ENCODE assay signal across 3 cellular contexts in the genomic region with DNA sequence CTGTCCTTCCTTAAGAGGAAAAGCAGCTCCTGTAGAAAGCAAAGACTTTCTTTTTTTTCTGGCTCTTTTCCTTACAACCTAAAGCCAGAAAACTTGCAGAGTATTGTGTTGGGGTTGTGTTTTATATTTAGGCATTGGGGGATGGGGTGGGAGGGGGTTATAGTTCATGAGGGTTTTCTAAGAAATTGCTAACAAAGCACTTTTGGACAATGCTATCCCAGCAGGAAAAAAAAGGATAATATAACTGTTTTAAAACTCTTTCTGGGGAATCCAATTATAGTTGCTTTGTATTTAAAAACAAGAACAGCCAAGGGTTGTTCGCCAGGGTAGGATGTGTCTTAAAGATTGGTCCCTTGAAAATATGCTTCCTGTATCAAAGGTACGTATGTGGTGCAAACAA.
TF ChIP-seq lines count a peak whose summit lies in the region.

No MANE protein-coding gene starts in this region.

TF ChIP-seq in A549, 52 proteins besides CTCF, POLR2A, EP300 and RAD21:
- TF ChIP-seq, protein P1, sequence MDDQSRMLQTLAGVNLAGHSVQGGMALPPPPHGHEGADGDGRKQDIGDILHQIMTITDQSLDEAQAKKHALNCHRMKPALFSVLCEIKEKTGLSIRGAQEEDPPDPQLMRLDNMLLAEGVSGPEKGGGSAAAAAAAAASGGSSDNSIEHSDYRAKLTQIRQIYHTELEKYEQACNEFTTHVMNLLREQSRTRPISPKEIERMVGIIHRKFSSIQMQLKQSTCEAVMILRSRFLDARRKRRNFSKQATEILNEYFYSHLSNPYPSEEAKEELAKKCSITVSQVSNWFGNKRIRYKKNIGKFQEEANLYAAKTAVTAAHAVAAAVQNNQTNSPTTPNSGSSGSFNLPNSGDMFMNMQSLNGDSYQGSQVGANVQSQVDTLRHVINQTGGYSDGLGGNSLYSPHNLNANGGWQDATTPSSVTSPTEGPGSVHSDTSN (IDR thresholded peaks at IDR 0.05) = no peak
- no peak for TF ChIP-seq KDM1A (IDR thresholded peaks at IDR 0.05; ENCODE audit: low read depth)
- no peak for TF ChIP-seq SREBF2 (IDR thresholded peaks at IDR 0.05)
- TF ChIP-seq HDAC2 (IDR thresholded peaks at IDR 0.05) = no peak
- no peak for TF ChIP-seq MYC (IDR thresholded peaks at IDR 0.05; ENCODE audit: borderline replicate concordance, low read length)
- TF ChIP-seq MAFK (IDR thresholded peaks at IDR 0.05; ENCODE audit: partially characterized antibody) = peak; percentile 62
- no peak for TF ChIP-seq ESRRA (IDR thresholded peaks at IDR 0.05; ENCODE audit: borderline replicate concordance, low read length)
- TF ChIP-seq, protein P2, sequence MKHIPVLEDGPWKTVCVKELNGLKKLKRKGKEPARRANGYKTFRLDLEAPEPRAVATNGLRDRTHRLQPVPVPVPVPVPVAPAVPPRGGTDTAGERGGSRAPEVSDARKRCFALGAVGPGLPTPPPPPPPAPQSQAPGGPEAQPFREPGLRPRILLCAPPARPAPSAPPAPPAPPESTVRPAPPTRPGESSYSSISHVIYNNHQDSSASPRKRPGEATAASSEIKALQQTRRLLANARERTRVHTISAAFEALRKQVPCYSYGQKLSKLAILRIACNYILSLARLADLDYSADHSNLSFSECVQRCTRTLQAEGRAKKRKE (CRISPR knock-in tag; IDR thresholded peaks at IDR 0.05; ENCODE audit: low read depth) = no peak

TF ChIP-seq in IMR-90, 13 proteins besides CTCF, POLR2A, EP300 and RAD21:
- TF ChIP-seq MAFK (IDR thresholded peaks at IDR 0.05; ENCODE audit: low read depth, low read length) (peak; percentile 75), NFE2L2 (IDR thresholded peaks at IDR 0.05; ENCODE audit: low read depth, low read length) (no peak), FOS (IDR thresholded peaks at IDR 0.05; ENCODE audit: low read depth, low read length) (no peak), CEBPB (IDR thresholded peaks at IDR 0.05; ENCODE audit: low read depth, low read length) (no peak), RCOR1 (IDR thresholded peaks at IDR 0.05; ENCODE audit: insufficient replicate concordance, low read length) (no peak), SMC3 (IDR thresholded peaks at IDR 0.05; ENCODE audit: low read depth, low read length) (no peak), RFX5 (IDR thresholded peaks at IDR 0.05; ENCODE audit: low read depth, low read length) (no peak), BHLHE40 (IDR thresholded peaks at IDR 0.05; ENCODE audit: low read depth, low read length) (no peak)

TF ChIP-seq in K562, 482 proteins besides CTCF, POLR2A, EP300 and RAD21:
- TF ChIP-seq, protein P3, sequence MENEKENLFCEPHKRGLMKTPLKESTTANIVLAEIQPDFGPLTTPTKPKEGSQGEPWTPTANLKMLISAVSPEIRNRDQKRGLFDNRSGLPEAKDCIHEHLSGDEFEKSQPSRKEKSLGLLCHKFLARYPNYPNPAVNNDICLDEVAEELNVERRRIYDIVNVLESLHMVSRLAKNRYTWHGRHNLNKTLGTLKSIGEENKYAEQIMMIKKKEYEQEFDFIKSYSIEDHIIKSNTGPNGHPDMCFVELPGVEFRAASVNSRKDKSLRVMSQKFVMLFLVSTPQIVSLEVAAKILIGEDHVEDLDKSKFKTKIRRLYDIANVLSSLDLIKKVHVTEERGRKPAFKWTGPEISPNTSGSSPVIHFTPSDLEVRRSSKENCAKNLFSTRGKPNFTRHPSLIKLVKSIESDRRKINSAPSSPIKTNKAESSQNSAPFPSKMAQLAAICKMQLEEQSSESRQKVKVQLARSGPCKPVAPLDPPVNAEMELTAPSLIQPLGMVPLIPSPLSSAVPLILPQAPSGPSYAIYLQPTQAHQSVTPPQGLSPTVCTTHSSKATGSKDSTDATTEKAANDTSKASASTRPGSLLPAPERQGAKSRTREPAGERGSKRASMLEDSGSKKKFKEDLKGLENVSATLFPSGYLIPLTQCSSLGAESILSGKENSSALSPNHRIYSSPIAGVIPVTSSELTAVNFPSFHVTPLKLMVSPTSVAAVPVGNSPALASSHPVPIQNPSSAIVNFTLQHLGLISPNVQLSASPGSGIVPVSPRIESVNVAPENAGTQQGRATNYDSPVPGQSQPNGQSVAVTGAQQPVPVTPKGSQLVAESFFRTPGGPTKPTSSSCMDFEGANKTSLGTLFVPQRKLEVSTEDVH (IDR thresholded peaks at IDR 0.05; ENCODE audit: low read depth, partially characterized antibody) = no peak
- TF ChIP-seq C11orf30 (IDR thresholded peaks at IDR 0.05; ENCODE audit: low read depth) (peak; percentile 29; the same call in 1 of the 2 replicates), ZNF316 (IDR thresholded peaks at IDR 0.05) (peak; percentile 71), MAFK (IDR thresholded peaks at IDR 0.05; ENCODE audit: low read length) (peak; percentile 54; the same call in 1 of the 2 replicates), MAFG (tag; conservative IDR thresholded peaks at IDR 0.05) (peak; percentile 32; the same call in 1 of the 2 replicates), ATF1 (CRISPR knock-in tag; IDR thresholded peaks at IDR 0.05) (no peak), ATF1 (tag; IDR thresholded peaks at IDR 0.05) (no peak)
- TF ChIP-seq, protein P4, sequence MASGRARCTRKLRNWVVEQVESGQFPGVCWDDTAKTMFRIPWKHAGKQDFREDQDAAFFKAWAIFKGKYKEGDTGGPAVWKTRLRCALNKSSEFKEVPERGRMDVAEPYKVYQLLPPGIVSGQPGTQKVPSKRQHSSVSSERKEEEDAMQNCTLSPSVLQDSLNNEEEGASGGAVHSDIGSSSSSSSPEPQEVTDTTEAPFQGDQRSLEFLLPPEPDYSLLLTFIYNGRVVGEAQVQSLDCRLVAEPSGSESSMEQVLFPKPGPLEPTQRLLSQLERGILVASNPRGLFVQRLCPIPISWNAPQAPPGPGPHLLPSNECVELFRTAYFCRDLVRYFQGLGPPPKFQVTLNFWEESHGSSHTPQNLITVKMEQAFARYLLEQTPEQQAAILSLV (tag; IDR thresholded peaks at IDR 0.05) = no peak
